7 cellular contexts compared by ENCODE assay signal in the genomic region with DNA sequence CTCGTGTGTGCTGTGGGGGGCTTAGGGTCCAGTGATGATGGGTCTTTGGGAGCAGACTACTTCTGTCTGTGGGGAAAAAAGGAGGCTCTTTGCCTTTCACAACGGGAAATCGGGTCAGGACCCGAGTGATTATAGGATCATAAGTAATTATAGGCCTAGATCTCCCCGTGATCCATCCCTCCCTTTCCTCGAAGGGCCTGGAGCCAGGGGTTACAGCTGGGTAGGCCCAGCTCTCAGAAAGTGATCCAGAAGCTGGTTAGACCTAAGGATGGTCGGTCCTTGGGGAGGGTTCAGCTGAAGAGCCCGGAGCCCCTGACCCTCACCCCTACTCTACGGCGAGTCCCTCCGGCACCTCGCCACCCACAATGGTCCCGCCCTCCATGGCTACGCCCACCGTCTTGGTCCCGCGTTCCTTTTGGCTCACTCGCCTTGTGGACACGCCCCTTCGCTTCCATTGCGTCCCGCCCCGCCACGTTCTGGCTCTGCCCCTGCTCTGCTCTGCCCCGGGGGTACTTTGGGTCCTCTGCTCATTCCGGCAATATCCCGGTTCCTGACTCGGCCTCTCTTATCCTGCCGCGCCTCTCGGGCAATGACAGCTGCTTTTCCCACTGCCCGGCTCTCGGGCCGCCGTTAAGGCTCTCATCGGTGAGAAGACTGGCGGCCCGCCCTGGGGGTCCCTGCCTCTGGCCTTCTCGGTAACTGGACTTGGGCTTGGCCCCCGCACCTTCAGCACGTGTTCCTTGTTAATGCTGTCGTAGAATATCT.
DNase-seq lines count a peak whose midpoint lies in the region; ATAC-seq lines count a peak whose summit lies in the region.

No MANE protein-coding gene starts in this region.

- no peaks in the 10 kb centered on the region for H3K36me3 ChIP-seq in mucosa of rectum (ENCODE audit: control insufficient read depth in 2 of 2, insufficient read depth in 2 of 2, low read length in 2 of 2)

- DNase-seq in NCI-H526 treated with DMSO at 0.1 percent for 48 hours (lab: John Stamatoyannopoulos, UW) (peak; percentile 89), activated T-cell treated with anti-CD3 and anti-CD28 coated beads for 1 hour (ENCODE audit: low read depth) (peak; percentile 76), epithelial cell of prostate (ENCODE audit: low read depth, low spot score) (no peak)
- DNase-seq in stimulated activated CD8-positive, alpha-beta memory T cell treated with anti-CD3 and anti-CD28 coated beads, Interleukin-4, amount 100 ng/mL, for 1 hour (ENCODE audit: low read depth in 2 of 2, low spot score in 1 of 2) = peak; percentile 56 to 73

- peak; percentile 78 for ATAC-seq in GM18498 (IDR thresholded peaks at IDR 0.05; ENCODE audit: unreplicated experiment)
- peak; percentile 49 for ATAC-seq in HG02840 (IDR thresholded peaks at IDR 0.05; ENCODE audit: low FRiP score, unreplicated experiment)

- H3K4me3 ChIP-seq in mucosa of rectum (ENCODE audit: low read length in 2 of 2) = peak overlapping the region; percentile 71 to 75

- no peaks in the 10 kb centered on the region for H3K9me3 ChIP-seq in mucosa of rectum (ENCODE audit: control insufficient read depth in 2 of 2, low read length in 2 of 2)

- no peaks in the 10 kb centered on the region for H3K27me3 ChIP-seq in mucosa of rectum (ENCODE audit: control insufficient read depth in 2 of 2, insufficient read depth in 2 of 2, low read length in 2 of 2)

- H3K4me1 ChIP-seq in mucosa of rectum (ENCODE audit: control insufficient read depth in 2 of 2, insufficient read depth in 2 of 2, low read length in 2 of 2) = peaks cover 8 to 10% of the 10 kb centered on the region in 2 donors

- H3K27ac ChIP-seq in epithelial cell of prostate (peak overlapping the region; percentile 45), mucosa of rectum (ENCODE audit: low read depth in 2 of 2, low read length in 2 of 2) (no peak overlapping the region)

- peak overlapping the region; percentile 56 to 68 for H3K9ac ChIP-seq in mucosa of rectum (ENCODE audit: low read depth in 1 of 2, low read length in 2 of 2)
